ENCODE assay signal across 10 cellular contexts in the genomic region with DNA sequence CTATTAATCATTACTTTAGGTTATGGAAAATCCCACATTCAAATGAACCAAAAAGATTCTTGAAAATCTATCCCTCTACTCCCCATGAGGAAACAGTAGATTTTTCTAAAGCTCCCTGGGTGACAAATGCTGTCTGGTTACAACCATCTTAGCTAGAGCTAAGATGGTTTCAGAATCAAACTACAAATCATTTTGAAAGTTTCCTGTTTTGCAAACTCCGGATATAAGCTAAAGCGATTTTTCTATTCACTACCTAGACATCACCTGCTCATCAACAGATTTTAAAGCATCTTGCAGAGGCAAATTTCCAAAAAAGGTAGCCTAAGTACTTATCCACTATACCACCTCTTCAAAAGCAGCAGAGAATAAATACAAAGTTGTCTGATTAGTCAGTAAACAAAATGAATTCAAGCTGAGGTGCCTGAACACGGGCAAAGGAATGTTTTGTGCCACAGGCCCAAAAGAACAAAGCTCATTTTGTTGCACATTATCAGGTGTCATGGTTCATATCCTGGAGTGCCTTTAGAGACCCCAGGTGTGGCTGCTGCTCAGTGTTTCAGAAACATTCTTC.
DNase-seq lines count a peak whose midpoint lies in the region; ATAC-seq, FAIRE-seq and TF ChIP-seq lines count a peak whose summit lies in the region.
"Had no signal": no experiment of that assay in that cellular context is flagged by ENCODE, and none has a peak within 500 bp of the region (broad histone marks: within the 10 kb centered on the region; RNA-seq: fewer than 3 reads in every experiment).

No MANE protein-coding gene starts in this region.

- H3K27ac ChIP-seq in left lung: no peak overlapping the region
- H3K27ac ChIP-seq in right lobe of liver: no peak overlapping the region

- no peaks in the 10 kb centered on the region for H3K27me3 ChIP-seq in left lung
- H3K27me3 ChIP-seq in right lobe of liver: no peaks in the 10 kb centered on the region

- H3K4me3 Mint-ChIP-seq in activated naive CD4-positive, alpha-beta T cell treated with anti-CD3 and anti-CD28 coated beads, Interleukin-2, amount 50 U/mL, for 24 hours: peak overlapping the region; percentile 67
- H3K4me3 Mint-ChIP-seq in T-helper 2 cell treated with Interferon-gamma antibody and Interleukin-4, amounts not matched to agents 5 μg/mL and 100 μg/mL, for 36 hours: peak overlapping the region; percentile 75

- H3K9me3 ChIP-seq in left lung (no peaks in the 10 kb centered on the region), right lobe of liver (no peaks in the 10 kb centered on the region)

- no peak for DNase-seq in activated naive CD4-positive, alpha-beta T cell treated with Interleukin-2 at 50 U/mL for 16 hours
- no peak for DNase-seq in T-helper 2 cell treated with Interferon-gamma antibody and Interleukin-4, amounts not matched to agents 5 μg/mL and 100 μg/mL, for 36 hours (ENCODE audit: low spot score)
- DNase-seq in left lung (no peak), NCI-H345 (lab: John Stamatoyannopoulos, UW) (no peak), H54 (ENCODE audit: insufficient read length, low spot score) (no peak), right lobe of liver (no peak)
- DNase-seq: IMR-90, T1000 had no signal

- H3K36me3 ChIP-seq in left lung (no peaks in the 10 kb centered on the region), right lobe of liver (no peaks in the 10 kb centered on the region)

- H3K4me3 ChIP-seq in left lung: no peak overlapping the region
- H3K4me3 ChIP-seq in right lobe of liver: no peak overlapping the region

- H3K27me3 Mint-ChIP-seq in activated naive CD4-positive, alpha-beta T cell treated with anti-CD3 and anti-CD28 coated beads, Interleukin-2, amount 50 U/mL, for 24 hours: no peaks in the 10 kb centered on the region
- H3K27me3 Mint-ChIP-seq in T-helper 2 cell treated with Interferon-gamma antibody and Interleukin-4, amounts not matched to agents 5 μg/mL and 100 μg/mL, for 36 hours (ENCODE audit: low read depth): no peaks in the 10 kb centered on the region

- no peaks in the 10 kb centered on the region for H3K4me1 ChIP-seq in left lung
- no peaks in the 10 kb centered on the region for H3K4me1 ChIP-seq in right lobe of liver

- peaks cover 9% of the 10 kb centered on the region for H3K9me3 Mint-ChIP-seq in activated naive CD4-positive, alpha-beta T cell treated with anti-CD3 and anti-CD28 coated beads, Interleukin-2, amount 50 U/mL, for 24 hours
- H3K9me3 Mint-ChIP-seq in T-helper 2 cell treated with Interferon-gamma antibody and Interleukin-4, amounts not matched to agents 5 μg/mL and 100 μg/mL, for 36 hours: no peaks in the 10 kb centered on the region

- 38% methylated on average over 3 of the region's 3 CpGs for WGBS in right lobe of liver (ENCODE audit: insufficient coverage, low coverage, low lambda C conversion rate, missing lambda C conversion rate)

- H3K27ac Mint-ChIP-seq in activated naive CD4-positive, alpha-beta T cell treated with anti-CD3 and anti-CD28 coated beads, Interleukin-2, amount 50 U/mL, for 24 hours: peak overlapping the region; percentile 95
- H3K27ac Mint-ChIP-seq in T-helper 2 cell treated with Interferon-gamma antibody and Interleukin-4, amounts not matched to agents 5 μg/mL and 100 μg/mL, for 36 hours: peak overlapping the region; percentile 97

- FAIRE-seq in H54 (lab: Jason Lieb, UNC): no peak

- H3K4me1 Mint-ChIP-seq in activated naive CD4-positive, alpha-beta T cell treated with anti-CD3 and anti-CD28 coated beads, Interleukin-2, amount 50 U/mL, for 24 hours: peaks cover 94% of the 10 kb centered on the region
- peaks cover 86% of the 10 kb centered on the region for H3K4me1 Mint-ChIP-seq in T-helper 2 cell treated with Interferon-gamma antibody and Interleukin-4, amounts not matched to agents 5 μg/mL and 100 μg/mL, for 36 hours (ENCODE audit: low read depth)

- intact Hi-C loops in left lung (cut with DNase I) (no loop called here), right lobe of liver (cut with DNase I) (no loop called here)

- TF ChIP-seq POLR2A in H54 (IDR thresholded peaks at IDR 0.05; ENCODE audit: low read depth, low read length) (no peak), right lobe of liver (IDR thresholded peaks at IDR 0.05) (no peak)

- peak; percentile 54 for ATAC-seq in HG02852 (IDR thresholded peaks at IDR 0.05; ENCODE audit: unreplicated experiment)
- no peak for ATAC-seq in left lung
- ATAC-seq in right lobe of liver: no peak

- H3K36me3 Mint-ChIP-seq in activated naive CD4-positive, alpha-beta T cell treated with anti-CD3 and anti-CD28 coated beads, Interleukin-2, amount 50 U/mL, for 24 hours: peaks cover 4% of the 10 kb centered on the region
- peaks cover 40% of the 10 kb centered on the region for H3K36me3 Mint-ChIP-seq in T-helper 2 cell treated with Interferon-gamma antibody and Interleukin-4, amounts not matched to agents 5 μg/mL and 100 μg/mL, for 36 hours (ENCODE audit: low read depth)

- no peak for TF ChIP-seq CTCF in left lung (IDR thresholded peaks at IDR 0.05)
- TF ChIP-seq CTCF in right lobe of liver (IDR thresholded peaks at IDR 0.05): no peak
